Comparison of ENCODE assay signal across 24 cellular contexts in genomic region chr5:37860206-37860605, GRCh38.
"Had no signal": no experiment of that assay in that cellular context is flagged by ENCODE, and none has a peak within 500 bp of the region (broad histone marks: within the 10 kb centered on the region; RNA-seq: fewer than 3 reads in every experiment).

No MANE protein-coding gene starts in this region.

- H3K27ac ChIP-seq: coronary artery, esophagus muscularis mucosa, gastrocnemius medialis, ovary, prostate gland, tibial artery had no signal

- H3K9me3 ChIP-seq: esophagus muscularis mucosa, gastrocnemius medialis, ovary, prostate gland had no signal

- H3K4me1 ChIP-seq: esophagus muscularis mucosa, gastrocnemius medialis, prostate gland, tibial artery had no signal

- H3K36me3 ChIP-seq: esophagus muscularis mucosa, gastrocnemius medialis, ovary, prostate gland, tibial artery had no signal

- H3K4me3 Mint-ChIP-seq: activated naive CD4-positive, alpha-beta T cell treated with anti-CD3 and anti-CD28 coated beads for 36 hours; activated naive CD8-positive, alpha-beta T cell treated with anti-CD3 and anti-CD28 coated beads, Interleukin-2, amount 10 ng/mL, durations not matched to agents 7 days and 5 days; natural killer cell treated with Interleukin-12 subunit alpha and Interleukin-12 subunit beta and Interleukin-15 and Interleukin-18, amount 100 ng/mL, for 72 hours had no signal

- H3K27ac Mint-ChIP-seq: activated naive CD4-positive, alpha-beta T cell treated with anti-CD3 and anti-CD28 coated beads for 36 hours; activated naive CD8-positive, alpha-beta T cell treated with anti-CD3 and anti-CD28 coated beads, Interleukin-2, amount 10 ng/mL, durations not matched to agents 7 days and 5 days; natural killer cell treated with Interleukin-12 subunit alpha and Interleukin-12 subunit beta and Interleukin-15 and Interleukin-18, amount 100 ng/mL, for 72 hours had no signal

- H3K4me3 ChIP-seq: coronary artery, esophagus muscularis mucosa, gastrocnemius medialis, ovary, prostate gland, tibial artery had no signal

- H3K36me3 Mint-ChIP-seq: activated naive CD8-positive, alpha-beta T cell treated with anti-CD3 and anti-CD28 coated beads, Interleukin-2, amount 10 ng/mL, durations not matched to agents 7 days and 5 days; natural killer cell treated with Interleukin-12 subunit alpha and Interleukin-12 subunit beta and Interleukin-15 and Interleukin-18, amount 100 ng/mL, for 72 hours had no signal

- H3K9me3 Mint-ChIP-seq: activated naive CD8-positive, alpha-beta T cell treated with anti-CD3 and anti-CD28 coated beads, Interleukin-2, amount 10 ng/mL, durations not matched to agents 7 days and 5 days; natural killer cell treated with Interleukin-12 subunit alpha and Interleukin-12 subunit beta and Interleukin-15 and Interleukin-18, amount 100 ng/mL, for 72 hours had no signal

- DNase-seq: activated CD4-positive, alpha-beta T cell treated with anti-CD3 and anti-CD28 coated beads for 4 hours; activated CD4-positive, alpha-beta T cell treated with anti-CD3 and anti-CD28 coated beads, Interleukin-2, amount 50 U/mL, for 48 hours; activated CD4-positive, CD25-positive, alpha-beta regulatory T cell; activated CD8-positive, alpha-beta memory T cell treated with anti-CD3 and anti-CD28 coated beads, Interleukin-2, amount 50 U/mL, for 48 hours; activated effector memory CD4-positive, alpha-beta T cell treated with Interleukin-2 at 50 U/mL for 16 hours; activated naive CD4-positive, alpha-beta T cell treated with anti-CD3 and anti-CD28 coated beads for 36 hours; activated naive CD8-positive, alpha-beta T cell treated with anti-CD3 and anti-CD28 coated beads, Interleukin-2, amount 10 ng/mL, durations not matched to agents 7 days and 5 days; activated T-cell treated with anti-CD3 and anti-CD28 coated beads, Interleukin-2, amount 50 U/mL, for 48 hours; amniotic stem cell; cerebellar nuclear complex; gastrocnemius medialis; head of caudate nucleus; hypothalamus; left cardiac atrium; midbrain; ovary; stimulated activated CD4-positive, alpha-beta T cell treated with anti-CD3 and anti-CD28 coated beads, Interleukin-4, amount 100 ng/mL, for 4 hours; stimulated activated naive CD8-positive, alpha-beta T cell treated with anti-CD3 and anti-CD28 coated beads, Interleukin-15, Interleukin-2, amounts not matched to agents 100 U/mL and 50 U/mL, for 24 hours; T1000; tibial artery had no signal

- H3K27me3 ChIP-seq: esophagus muscularis mucosa, ovary, tibial artery had no signal
